ENCODE assay signal across 1 cellular context in genomic region chr9:6944896-6945295, GRCh38.
TF ChIP-seq lines count a peak whose summit lies in the region.

No MANE protein-coding gene starts in this region.

TF ChIP-seq in endothelial cell of umbilical vein, 7 proteins besides CTCF, POLR2A, EP300 and RAD21 (continued from another document):
- no peak for TF ChIP-seq MYC (IDR thresholded peaks at IDR 0.05; ENCODE audit: low read depth, low read length)
